In the genomic region with DNA sequence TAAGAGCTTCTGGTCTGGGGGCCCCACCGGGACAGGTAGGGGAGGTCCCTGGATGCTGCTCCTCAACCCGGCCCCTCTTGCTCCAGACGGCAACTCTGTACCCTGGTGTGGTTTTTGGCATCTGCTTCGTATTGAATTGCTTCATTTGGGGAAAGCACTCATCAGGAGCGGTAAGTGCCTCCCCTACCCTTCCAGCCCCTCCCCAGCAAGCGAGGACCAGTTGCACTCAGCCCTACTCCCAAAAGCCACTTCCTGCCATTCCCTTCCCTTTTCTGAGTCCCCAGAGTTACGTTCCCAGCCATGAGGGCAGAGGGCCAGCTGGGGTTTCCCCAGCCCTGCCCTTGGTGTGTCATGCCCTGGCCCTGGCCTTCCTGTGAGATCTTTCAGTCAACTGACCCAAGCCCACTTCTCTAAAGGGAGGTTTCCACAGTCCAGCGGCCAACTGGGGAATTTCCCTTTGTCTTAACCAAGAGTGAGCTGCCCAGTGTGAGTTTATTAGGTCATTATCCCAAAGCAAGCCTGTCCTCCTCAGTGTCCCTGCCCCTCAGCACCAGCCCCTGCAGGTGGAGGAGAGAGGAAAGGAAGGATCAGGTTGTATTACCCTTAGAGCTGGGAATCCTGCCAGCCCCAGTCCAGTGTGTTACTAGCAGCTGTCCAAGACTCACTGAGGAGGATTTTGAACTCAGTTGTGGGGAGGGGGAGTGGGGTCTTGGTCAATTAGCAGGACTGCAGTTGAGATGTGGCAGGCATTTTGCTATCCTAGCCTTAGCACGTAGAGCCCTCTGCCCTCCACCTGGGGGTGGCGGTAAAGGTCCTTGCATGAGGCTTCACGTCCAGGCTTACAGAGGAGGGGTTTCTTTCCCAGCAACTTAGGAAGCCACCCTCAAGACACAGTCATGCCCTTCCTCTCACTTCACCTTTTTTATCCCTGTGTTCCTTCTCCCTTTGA, we compare ENCODE assay signal across 8 cellular contexts. TPM values are rescaled to one million over a fixed set of nuclear protein-coding genes. Genes with fewer than 3 reads are reported as not detected.
DNase-seq lines count a peak whose midpoint lies in the region; ATAC-seq and TF ChIP-seq lines count a peak whose summit lies in the region.

No MANE protein-coding gene starts in this region.

- DNase-seq in AG10803 (ENCODE audit: low read depth) (peak; percentile 77), NCI-H2171 (lab: John Stamatoyannopoulos, UW) (peak; percentile 39), fibroblast of lung (ENCODE audit: low read depth in 2 of 2) (peak; percentile 75 to 81), upper lobe of left lung (peak; percentile 66 to 97)
- peak; percentile 7 to 12 for DNase-seq in activated CD4-positive, alpha-beta T cell treated with anti-CD3 and anti-CD28 coated beads, Interleukin-2, amount 50 U/mL, for 4 hours
- DNase-seq in naive thymus-derived CD8-positive, alpha-beta T cell, result peak in 3 of 10 donors; percentile 5 to 11 (median 11)

- ATAC-seq in GM19023 (IDR thresholded peaks at IDR 0.05; ENCODE audit: unreplicated experiment), result peak; percentile 59
- ATAC-seq in naive thymus-derived CD8-positive, alpha-beta T cell, result peak in 1 of 2 donors; percentile 36
- ATAC-seq in upper lobe of left lung (ENCODE audit: low FRiP score in 2 of 2), result peak; percentile 93 to 94
- no peak for ATAC-seq in GM21717 (IDR thresholded peaks at IDR 0.05; ENCODE audit: unreplicated experiment)

- H3K9ac ChIP-seq in fibroblast of lung (ENCODE audit: insufficient read depth, low read length), result no peak overlapping the region

- peak in 2 of 4 donors; percentile 56 to 92 for TF ChIP-seq EP300 in upper lobe of left lung (IDR thresholded peaks at IDR 0.05)

- H3K4me1 ChIP-seq in fibroblast of lung (ENCODE audit: control insufficient read depth, extremely low read depth, insufficient read depth, low read length) (peaks cover 5% of the 10 kb centered on the region), upper lobe of left lung (peaks cover 13 to 18% (median 16%) of the 10 kb centered on the region in 4 donors)

- H3K4me1 Mint-ChIP-seq in naive thymus-derived CD8-positive, alpha-beta T cell, result peaks cover 0 to 9% (median 5%) of the 10 kb centered on the region in 4 donors

- H4K20me1 ChIP-seq in fibroblast of lung (ENCODE audit: control insufficient read depth, extremely low read depth, insufficient read depth, low read length), result no peaks in the 10 kb centered on the region

- no peak overlapping the region for H2AFZ ChIP-seq in fibroblast of lung (ENCODE audit: low read length)

- H3K27ac ChIP-seq in fibroblast of lung (ENCODE audit: insufficient read depth, low read length) (peak overlapping the region; percentile 54), upper lobe of left lung (peak overlapping the region; percentile 64 to 83 (median 74))

- TF ChIP-seq CTCF in AG10803 (conservative IDR thresholded peaks at IDR 0.05; ENCODE audit: low read length), result peak; percentile 22; the same call in 1 of the 2 replicates
- TF ChIP-seq CTCF in fibroblast of lung (conservative IDR thresholded peaks at IDR 0.05 in 1 of 2, IDR thresholded peaks at IDR 0.05 in 1 of 2; ENCODE audit: low read depth in 1 of 2, low read length in 2 of 2), result no peak
- TF ChIP-seq CTCF in upper lobe of left lung (IDR thresholded peaks at IDR 0.05), result peak in 4 of 6 experiments; percentile 36 to 65 (median 53)

- WGBS in upper lobe of left lung, 2 donors, result 22 to 25% methylated on average over 10 to 11 of the region's 11 CpGs

- H3K9me3 ChIP-seq in fibroblast of lung (ENCODE audit: control insufficient read depth, insufficient read depth, low read depth, low read length) (no peaks in the 10 kb centered on the region), upper lobe of left lung (no peaks in the 10 kb centered on the region)

- no peaks in the 10 kb centered on the region for H3K27me3 ChIP-seq in fibroblast of lung (ENCODE audit: control insufficient read depth, insufficient read depth, low read length)
- no peaks in the 10 kb centered on the region for H3K27me3 ChIP-seq in upper lobe of left lung

- POLR2A ChIA-PET in naive thymus-derived CD8-positive, alpha-beta T cell (lab: Charles Lee), result no interaction called here

- H3K4me3 Mint-ChIP-seq in naive thymus-derived CD8-positive, alpha-beta T cell, result no peak overlapping the region

- peak overlapping the region in 9 of 10 donors; percentile 19 to 90 (median 75) for H3K27ac Mint-ChIP-seq in naive thymus-derived CD8-positive, alpha-beta T cell

- H3K4me2 ChIP-seq in fibroblast of lung (ENCODE audit: extremely low read depth, insufficient read depth, low read length), result no peak overlapping the region

- H3K36me3 Mint-ChIP-seq in naive thymus-derived CD8-positive, alpha-beta T cell, result peaks cover 0 to 88% (median 15%) of the 10 kb centered on the region in 3 donors

- no peak overlapping the region for H3K4me3 ChIP-seq in AG10803 (ENCODE audit: low read length)
- no peak overlapping the region for H3K4me3 ChIP-seq in fibroblast of lung (replicated peaks in 1 of 4; ENCODE audit: control extremely low read depth in 1 of 4, insufficient read depth in 1 of 4, low read depth in 3 of 4, low read length in 4 of 4)
- H3K4me3 ChIP-seq in upper lobe of left lung, result no peak overlapping the region

- H3K79me2 ChIP-seq in fibroblast of lung (ENCODE audit: control insufficient read depth, insufficient read depth, low read length), result no peaks in the 10 kb centered on the region

- no peaks in the 10 kb centered on the region for H3K27me3 Mint-ChIP-seq in naive thymus-derived CD8-positive, alpha-beta T cell

- peaks cover 20% of the 10 kb centered on the region for H3K36me3 ChIP-seq in fibroblast of lung (ENCODE audit: control insufficient read depth, insufficient read depth, low read length)
- peaks cover 9 to 76% (median 51%) of the 10 kb centered on the region in 4 donors for H3K36me3 ChIP-seq in upper lobe of left lung

- no peaks in the 10 kb centered on the region for H3K9me3 Mint-ChIP-seq in naive thymus-derived CD8-positive, alpha-beta T cell

- peak in 1 of 4 donors; percentile 8 for TF ChIP-seq POLR2A in upper lobe of left lung (IDR thresholded peaks at IDR 0.05)

RNA-seq across cellular contexts. Expression of a gene that starts 45.8 kb away (rescaled TPM):
- total RNA-seq in fibroblast of lung, result 22.3 and 33.5 TPM in 2 replicates
- 67.3 and 71.3 TPM in 2 replicates for polyA plus RNA-seq in fibroblast of lung
- 36.6 and 43.0 TPM in 2 replicates for polyA plus RNA-seq in fibroblast of lung (2012)
- polyA minus RNA-seq in fibroblast of lung (ENCODE audit: low replicate concordance), result 111 and 118 TPM in 2 replicates
- 10 to 100 TPM; 42.6 to 44.3 TPM for total RNA-seq in naive thymus-derived CD8-positive, alpha-beta T cell
- polyA plus RNA-seq in naive thymus-derived CD8-positive, alpha-beta T cell, result 10 to 100 TPM; 31.5 to 43.4 (median 33.3) TPM
- 10 to 100 TPM; 26.7 to 48.0 (median 37.1) TPM for total RNA-seq in upper lobe of left lung

RNA-seq across cellular contexts. Expression of a gene that starts 52.3 kb away (rescaled TPM):
- total RNA-seq in fibroblast of lung, result 1.5 and 2.3 TPM in 2 replicates
- 1.6 and 2.3 TPM in 2 replicates for polyA plus RNA-seq in fibroblast of lung
- polyA plus RNA-seq in fibroblast of lung (2012), result 4.2 and 4.3 TPM in 2 replicates
- polyA minus RNA-seq in fibroblast of lung (ENCODE audit: low replicate concordance), result 13.4 and 14.9 TPM in 2 replicates
- total RNA-seq in naive thymus-derived CD8-positive, alpha-beta T cell, result 10 to 100 TPM; 12.9 to 14.5 TPM
- polyA plus RNA-seq in naive thymus-derived CD8-positive, alpha-beta T cell, result 1 to 10 TPM; 1.2 to 4.2 (median 2.5) TPM
- 10 to 100 TPM; 11.4 to 17.1 (median 14.1) TPM for total RNA-seq in upper lobe of left lung

RNA-seq across cellular contexts. Expression of a gene that starts 52.4 kb away (rescaled TPM):
- total RNA-seq in fibroblast of lung (23.4 and 32.4 TPM in 2 replicates), upper lobe of left lung (10 to 100 TPM; 12.6 to 31.5 (median 26.5) TPM)
- polyA plus RNA-seq in fibroblast of lung, result 39.6 and 41.0 TPM in 2 replicates
- polyA plus RNA-seq in fibroblast of lung (2012), result 36.7 and 37.8 TPM in 2 replicates
- polyA minus RNA-seq in fibroblast of lung (ENCODE audit: low replicate concordance), result 42.6 and 46.4 TPM in 2 replicates
- total RNA-seq in naive thymus-derived CD8-positive, alpha-beta T cell, result 10 to 100 TPM; 15.4 to 21.8 TPM
- polyA plus RNA-seq in naive thymus-derived CD8-positive, alpha-beta T cell, result 10 to 100 TPM; 10.7 to 15.0 (median 12.2) TPM

Comparison
In these comparisons a context has a peak if more than half of its experiments do, and no peak if none do; other contexts are left out.
1. CTCF ChIP-seq: peak in AG10803 (single experiment) and upper lobe of left lung (4 of 6); none in fibroblast of lung (0 of 2).